ENCODE assay signal across 8 cellular contexts in the genomic region with DNA sequence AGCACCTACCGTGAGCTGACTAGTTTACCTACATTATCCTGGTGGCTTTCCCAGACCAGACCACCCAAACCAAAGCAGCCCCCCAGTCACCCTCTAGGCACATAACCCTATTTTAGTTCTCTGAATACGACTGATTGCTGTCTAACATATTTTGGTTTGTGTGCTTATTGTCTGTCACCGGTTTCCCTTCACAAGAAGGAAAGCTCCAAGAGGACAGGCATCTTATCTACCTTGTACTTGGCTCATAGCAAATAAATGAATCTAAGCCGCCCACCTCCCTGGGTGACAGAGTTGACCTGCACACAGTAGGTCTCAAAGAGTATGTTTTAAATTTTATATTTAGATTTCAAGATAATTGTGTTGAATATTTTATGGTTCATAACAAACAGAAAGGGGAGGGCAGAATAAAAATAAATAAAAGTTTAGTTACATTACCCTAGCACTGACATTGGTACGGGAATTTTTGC. TPM values are rescaled to one million over a fixed set of nuclear protein-coding genes. Genes with fewer than 3 reads are reported as not detected.
DNase-seq lines count a peak whose midpoint lies in the region; ATAC-seq and TF ChIP-seq lines count a peak whose summit lies in the region.

No MANE protein-coding gene starts in this region.

- H3K9me3 ChIP-seq in testis: no peaks in the 10 kb centered on the region

- H3K27me3 ChIP-seq in kidney epithelial cell (ENCODE audit: control insufficient read depth, insufficient read depth, low read length): no peaks in the 10 kb centered on the region
- H3K27me3 ChIP-seq in testis: no peaks in the 10 kb centered on the region

- H3K27ac Mint-ChIP-seq in activated CD4-positive, alpha-beta T cell treated with anti-CD3 and anti-CD28 coated beads, Interleukin-2, amount 10 ng/mL, durations not matched to agents 24 days and 14 days: peak overlapping the region; percentile 96
- H3K27ac Mint-ChIP-seq in activated naive CD8-positive, alpha-beta T cell treated with anti-CD3 and anti-CD28 coated beads, Interleukin-2, amount 50 U/mL, for 24 hours: peak overlapping the region; percentile 89

- H3K4me3 Mint-ChIP-seq in activated CD4-positive, alpha-beta T cell treated with anti-CD3 and anti-CD28 coated beads, Interleukin-2, amount 10 ng/mL, durations not matched to agents 24 days and 14 days: peak overlapping the region; percentile 92
- peak overlapping the region; percentile 87 for H3K4me3 Mint-ChIP-seq in activated naive CD8-positive, alpha-beta T cell treated with anti-CD3 and anti-CD28 coated beads, Interleukin-2, amount 50 U/mL, for 24 hours

- H3K36me3 Mint-ChIP-seq in activated CD4-positive, alpha-beta T cell treated with anti-CD3 and anti-CD28 coated beads, Interleukin-2, amount 10 ng/mL, durations not matched to agents 24 days and 14 days (ENCODE audit: low read depth): peaks cover 32% of the 10 kb centered on the region
- H3K36me3 Mint-ChIP-seq in activated naive CD8-positive, alpha-beta T cell treated with anti-CD3 and anti-CD28 coated beads, Interleukin-2, amount 50 U/mL, for 24 hours (ENCODE audit: low read depth): peaks cover 31% of the 10 kb centered on the region

- TF ChIP-seq POLR2A in testis (IDR thresholded peaks at IDR 0.05): no peak

- H3K4me1 ChIP-seq in testis: peaks cover 36% of the 10 kb centered on the region

- H3K4me1 Mint-ChIP-seq in activated CD4-positive, alpha-beta T cell treated with anti-CD3 and anti-CD28 coated beads, Interleukin-2, amount 10 ng/mL, durations not matched to agents 24 days and 14 days: peaks cover 48% of the 10 kb centered on the region
- peaks cover 50% of the 10 kb centered on the region for H3K4me1 Mint-ChIP-seq in activated naive CD8-positive, alpha-beta T cell treated with anti-CD3 and anti-CD28 coated beads, Interleukin-2, amount 50 U/mL, for 24 hours

- H3K36me3 ChIP-seq in kidney epithelial cell (ENCODE audit: control insufficient read depth, insufficient read depth, low read length) (no peaks in the 10 kb centered on the region), testis (ENCODE audit: low read depth, missing control alignments) (no peaks in the 10 kb centered on the region)

- 29 to 33% methylated on average over 5 of the region's 5 CpGs for WGBS in testis, 2 donors

- peak; percentile 64 for DNase-seq in activated CD4-positive, alpha-beta T cell treated with anti-CD3 and anti-CD28 coated beads, Interleukin-2, amount 10 ng/mL, durations not matched to agents 24 days and 14 days
- DNase-seq in activated CD4-positive, alpha-beta T cell treated with anti-CD3 and anti-CD28 coated beads for 1 hour: no peak
- DNase-seq in activated naive CD8-positive, alpha-beta T cell treated with anti-CD3 and anti-CD28 coated beads, Interleukin-2, amount 50 U/mL, for 24 hours: no peak
- DNase-seq in kidney epithelial cell (ENCODE audit: low read depth) (no peak), testis (no peak), mucosa of gallbladder (ENCODE audit: low spot score) (no peak), NCI-H1105 treated with DMSO at 0.1 percent for 48 hours (lab: John Stamatoyannopoulos, UW) (no peak)

- intact Hi-C loops in activated CD4-positive, alpha-beta T cell treated with anti-CD3 and anti-CD28 coated beads, Interleukin-2, amount 10 ng/mL, durations not matched to agents 24 days and 14 days (cut with micrococcal nuclease): loop anchor here (1.0 to 10.0 kb wide), 6 partner anchors 45 to 1526 kb away; a partner anchor contains a TSS
- intact Hi-C loops in testis (cut with DNase I; ENCODE audit: low total_unique reads): no loop called here

- no peaks in the 10 kb centered on the region for H3K27me3 Mint-ChIP-seq in activated CD4-positive, alpha-beta T cell treated with anti-CD3 and anti-CD28 coated beads, Interleukin-2, amount 10 ng/mL, durations not matched to agents 24 days and 14 days
- H3K27me3 Mint-ChIP-seq in activated naive CD8-positive, alpha-beta T cell treated with anti-CD3 and anti-CD28 coated beads, Interleukin-2, amount 50 U/mL, for 24 hours: no peaks in the 10 kb centered on the region

- H3K9me3 Mint-ChIP-seq in activated CD4-positive, alpha-beta T cell treated with anti-CD3 and anti-CD28 coated beads, Interleukin-2, amount 10 ng/mL, durations not matched to agents 24 days and 14 days: no peaks in the 10 kb centered on the region
- H3K9me3 Mint-ChIP-seq in activated naive CD8-positive, alpha-beta T cell treated with anti-CD3 and anti-CD28 coated beads, Interleukin-2, amount 50 U/mL, for 24 hours: peaks cover 11% of the 10 kb centered on the region

- peak overlapping the region; percentile 89 to 90 for H3K27ac ChIP-seq in testis

- ATAC-seq in activated naive CD8-positive, alpha-beta T cell treated with anti-CD3 and anti-CD28 coated beads, Interleukin-2, amount 50 U/mL, for 24 hours: no peak
- ATAC-seq in HG03565 (IDR thresholded peaks at IDR 0.05; ENCODE audit: unreplicated experiment): no peak

- H3K4me3 ChIP-seq in kidney epithelial cell (ENCODE audit: low read depth, low read length): peak overlapping the region; percentile 77
- peak overlapping the region; percentile 60 to 89 for H3K4me3 ChIP-seq in testis

- TF ChIP-seq CTCF in kidney epithelial cell (IDR thresholded peaks at IDR 0.05; ENCODE audit: insufficient read depth, low read length, poor library complexity, severe bottlenecking) (no peak), testis (IDR thresholded peaks at IDR 0.05) (no peak)

RNA-seq across cellular contexts. Expression of a gene that starts 0.9 kb away (rescaled TPM):
- 127 and 131 TPM in 2 replicates for total RNA-seq in activated CD4-positive, alpha-beta T cell treated with anti-CD3 and anti-CD28 coated beads, Interleukin-2, amount 10 ng/mL, durations not matched to agents 24 days and 14 days
- total RNA-seq in kidney epithelial cell (180 and 187 TPM in 2 replicates), testis (100 to 1,000 TPM; 376 to 458 TPM), mucosa of gallbladder (146 TPM)
- polyA plus RNA-seq in testis (ENCODE audit: insufficient read depth, low read depth, low replicate concordance): 385 TPM
